1 cellular context compared by ENCODE assay signal in genomic region chr21:31282095-31282709, GRCh38.
TF ChIP-seq lines count a peak whose summit lies in the region.

No MANE protein-coding gene starts in this region.

TF ChIP-seq in HepG2, 621 proteins besides CTCF, POLR2A, EP300 and RAD21 (continued from another document):
- TF ChIP-seq ZKSCAN5 (CRISPR knock-in tag; IDR thresholded peaks at IDR 0.05), result no peak
- no peak for TF ChIP-seq ZNF34 (CRISPR knock-in tag; IDR thresholded peaks at IDR 0.05; ENCODE audit: borderline replicate concordance)
- TF ChIP-seq, protein P1, sequence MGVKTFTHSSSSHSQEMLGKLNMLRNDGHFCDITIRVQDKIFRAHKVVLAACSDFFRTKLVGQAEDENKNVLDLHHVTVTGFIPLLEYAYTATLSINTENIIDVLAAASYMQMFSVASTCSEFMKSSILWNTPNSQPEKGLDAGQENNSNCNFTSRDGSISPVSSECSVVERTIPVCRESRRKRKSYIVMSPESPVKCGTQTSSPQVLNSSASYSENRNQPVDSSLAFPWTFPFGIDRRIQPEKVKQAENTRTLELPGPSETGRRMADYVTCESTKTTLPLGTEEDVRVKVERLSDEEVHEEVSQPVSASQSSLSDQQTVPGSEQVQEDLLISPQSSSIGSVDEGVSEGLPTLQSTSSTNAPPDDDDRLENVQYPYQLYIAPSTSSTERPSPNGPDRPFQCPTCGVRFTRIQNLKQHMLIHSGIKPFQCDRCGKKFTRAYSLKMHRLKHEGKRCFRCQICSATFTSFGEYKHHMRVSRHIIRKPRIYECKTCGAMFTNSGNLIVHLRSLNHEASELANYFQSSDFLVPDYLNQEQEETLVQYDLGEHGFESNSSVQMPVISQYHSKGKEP (CRISPR knock-in tag; IDR thresholded peaks at IDR 0.05), result no peak
- no peak for TF ChIP-seq HOXA5 (CRISPR knock-in tag; IDR thresholded peaks at IDR 0.05)
- no peak for TF ChIP-seq HCFC1 (IDR thresholded peaks at IDR 0.05; ENCODE audit: low read depth, low read length)
- TF ChIP-seq SRSF4 (IDR thresholded peaks at IDR 0.05; ENCODE audit: low read depth, low read length, poor library complexity, severe bottlenecking), result no peak
- TF ChIP-seq SP5 (CRISPR knock-in tag; IDR thresholded peaks at IDR 0.05; ENCODE audit: borderline replicate concordance, low read depth), result no peak
TF ChIP-seq in HepG2: peak in this region for 0.
